Comparison of ENCODE assay signal across 8 cellular contexts in the genomic region with DNA sequence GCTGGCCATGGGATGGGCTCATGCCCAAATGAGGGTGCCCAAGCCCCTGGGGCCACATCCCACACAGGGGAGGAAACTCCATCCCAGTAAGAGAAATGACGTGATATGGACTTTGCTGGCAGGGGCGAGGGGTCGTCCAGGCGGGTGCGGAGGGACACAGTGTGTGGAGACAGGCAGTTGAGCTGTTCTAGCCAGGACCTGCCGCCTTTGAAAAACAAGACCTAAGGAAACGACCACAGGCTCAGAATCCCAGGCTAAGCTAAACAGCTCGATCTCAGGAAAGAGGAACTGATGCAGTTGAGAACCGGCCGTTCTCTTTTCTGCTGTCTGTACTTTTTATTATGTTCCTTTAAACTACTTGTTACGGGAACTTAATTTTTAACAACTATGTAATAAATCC. TPM values are rescaled to one million over a fixed set of nuclear protein-coding genes. Genes with fewer than 3 reads are reported as not detected.
A peak's percentile ranks its signal among the peaks of the same experiment; 100 is the strongest.
DNase-seq lines count a peak whose midpoint lies in the region; ATAC-seq lines count a peak whose summit lies in the region.

No MANE protein-coding gene starts in this region.

- no peaks in the 10 kb centered on the region for H3K27me3 Mint-ChIP-seq in activated naive CD8-positive, alpha-beta T cell treated with anti-CD3 and anti-CD28 coated beads, Interleukin-2, amount 50 U/mL, for 24 hours

- no peaks in the 10 kb centered on the region for H3K9me3 ChIP-seq in mononuclear cell (ENCODE audit: low read depth, low read length)

- peak overlapping the region; percentile 30 for H3K4me3 ChIP-seq in mononuclear cell (ENCODE audit: low read length)

- DNase-seq in ELF-1 (ENCODE audit: low read depth, low spot score), result peak; percentile 27
- DNase-seq in activated naive CD8-positive, alpha-beta T cell treated with anti-CD3 and anti-CD28 coated beads, Interleukin-2, amount 50 U/mL, for 24 hours, result no peak
- DNase-seq in NCI-H1417 (lab: John Stamatoyannopoulos, UW), result no peak

- H3K27ac Mint-ChIP-seq in activated naive CD8-positive, alpha-beta T cell treated with anti-CD3 and anti-CD28 coated beads, Interleukin-2, amount 50 U/mL, for 24 hours, result no peak overlapping the region

- peak overlapping the region; percentile 82 for H3K4me3 Mint-ChIP-seq in activated naive CD8-positive, alpha-beta T cell treated with anti-CD3 and anti-CD28 coated beads, Interleukin-2, amount 50 U/mL, for 24 hours

- peak; percentile 30 for ATAC-seq in HG02981 (IDR thresholded peaks at IDR 0.05; ENCODE audit: unreplicated experiment)
- ATAC-seq in activated naive CD8-positive, alpha-beta T cell treated with anti-CD3 and anti-CD28 coated beads, Interleukin-2, amount 50 U/mL, for 24 hours, result no peak
- no peak for ATAC-seq in esophagus mucosa
- ATAC-seq in HG03439 (IDR thresholded peaks at IDR 0.05; ENCODE audit: unreplicated experiment), result no peak
- no peak for ATAC-seq in HG02884 (IDR thresholded peaks at IDR 0.05; ENCODE audit: unreplicated experiment)

- no peaks in the 10 kb centered on the region for H3K27me3 ChIP-seq in mononuclear cell (ENCODE audit: insufficient read depth, low read length)

- H3K4me1 Mint-ChIP-seq in activated naive CD8-positive, alpha-beta T cell treated with anti-CD3 and anti-CD28 coated beads, Interleukin-2, amount 50 U/mL, for 24 hours, result peaks cover 51% of the 10 kb centered on the region

- no peaks in the 10 kb centered on the region for H3K36me3 Mint-ChIP-seq in activated naive CD8-positive, alpha-beta T cell treated with anti-CD3 and anti-CD28 coated beads, Interleukin-2, amount 50 U/mL, for 24 hours (ENCODE audit: low read depth)

- H3K4me1 ChIP-seq in mononuclear cell (ENCODE audit: insufficient read depth, low read length), result peaks cover 59% of the 10 kb centered on the region

- no peaks in the 10 kb centered on the region for H3K9me3 Mint-ChIP-seq in activated naive CD8-positive, alpha-beta T cell treated with anti-CD3 and anti-CD28 coated beads, Interleukin-2, amount 50 U/mL, for 24 hours

RNA-seq across cellular contexts. Expression of gene NFE2L3, which starts 51.1 kb away (rescaled TPM):
- total RNA-seq in mononuclear cell, result 7.8 TPM
- total RNA-seq in esophagus mucosa, result 1.8 TPM
